19 cellular contexts compared by ENCODE assay signal in genomic region chr1:186060226-186060625, GRCh38.
DNase-seq lines count a peak whose midpoint lies in the region; ATAC-seq, FAIRE-seq and TF ChIP-seq lines count a peak whose summit lies in the region.
"Had no signal": no experiment of that assay in that cellular context is flagged by ENCODE, and none has a peak within 500 bp of the region (broad histone marks: within the 10 kb centered on the region; RNA-seq: fewer than 3 reads in every experiment).

No MANE protein-coding gene starts in this region.

- H3K4me3 ChIP-seq in SK-N-MC (no peak overlapping the region), kidney (ENCODE audit: low read length in 2 of 2) (peak overlapping the region in 1 of 2 donors; percentile 20), suprapubic skin (no peak overlapping the region)
- H3K4me3 ChIP-seq: GM23338 had no signal

- H3K36me3 ChIP-seq in SK-N-MC (ENCODE audit: insufficient read depth, low read length) (peaks cover 50% of the 10 kb centered on the region), kidney (ENCODE audit: control insufficient read depth in 1 of 2, insufficient read depth in 2 of 2, low read length in 2 of 2) (no peaks in the 10 kb centered on the region), suprapubic skin (no peaks in the 10 kb centered on the region)
- H3K36me3 ChIP-seq: BE2C had no signal

- no peak for TF ChIP-seq EP300 in suprapubic skin (IDR thresholded peaks at IDR 0.05)

- H3K4me1 ChIP-seq in kidney (ENCODE audit: control insufficient read depth in 1 of 2, insufficient read depth in 1 of 2, low read depth in 1 of 2, low read length in 2 of 2) = peaks cover 0 to 14% of the 10 kb centered on the region in 2 donors
- H3K4me1 ChIP-seq in suprapubic skin = peaks cover 24% of the 10 kb centered on the region
- H3K4me1 ChIP-seq: BE2C had no signal

- H3K9ac ChIP-seq in SK-N-MC (ENCODE audit: insufficient read length) = no peak overlapping the region
- no peak overlapping the region for H3K9ac ChIP-seq in kidney (ENCODE audit: low read length in 2 of 2)

- ATAC-seq in HG03571 (IDR thresholded peaks at IDR 0.05; ENCODE audit: unreplicated experiment) (no peak), WTC11 (no peak), HG03442 (IDR thresholded peaks at IDR 0.05; ENCODE audit: unreplicated experiment) (no peak)
- ATAC-seq: GM23338 had no signal

- H3K27ac ChIP-seq in SK-N-MC (0 out of 2 replicates have a peak overlapping the region, but pooled peaks have one; percentile 25), kidney (ENCODE audit: low read depth in 2 of 2, low read length in 2 of 2) (peak overlapping the region in 1 of 2 donors; percentile 54), suprapubic skin (peak overlapping the region; percentile 76)
- H3K27ac ChIP-seq: C4-2B, HL-60 had no signal

- H3K27ac Mint-ChIP-seq in WTC11 = no peak overlapping the region
- H3K27ac Mint-ChIP-seq in activated CD4-positive, alpha-beta T cell treated with anti-CD3 and anti-CD28 coated beads, Interleukin-2, amount 10 ng/mL, durations not matched to agents 24 days and 14 days = no peak overlapping the region
- H3K27ac Mint-ChIP-seq: CD4-positive, alpha-beta memory T cell; GM23338 had no signal

- DNase-seq in D721Med (ENCODE audit: insufficient read length, low spot score) (no peak), SK-N-MC (ENCODE audit: low read depth, low spot score) (no peak), kidney (no peak), suprapubic skin (ENCODE audit: low spot score in 2 of 2) (no peak), WTC11 (ENCODE audit: low spot score) (no peak)
- no peak for DNase-seq in activated CD4-positive, alpha-beta T cell treated with anti-CD3 and anti-CD28 coated beads, Interleukin-2, amount 10 ng/mL, durations not matched to agents 24 days and 14 days
- DNase-seq: BE2C; CD4-positive, alpha-beta memory T cell; COR-L47; DND-41; GDM1; H7 had no signal

- H3K27me3 Mint-ChIP-seq in WTC11 (ENCODE audit: low read depth) = no peaks in the 10 kb centered on the region
- H3K27me3 Mint-ChIP-seq in activated CD4-positive, alpha-beta T cell treated with anti-CD3 and anti-CD28 coated beads, Interleukin-2, amount 10 ng/mL, durations not matched to agents 24 days and 14 days = no peaks in the 10 kb centered on the region
- H3K27me3 Mint-ChIP-seq: CD4-positive, alpha-beta memory T cell had no signal

- FAIRE-seq in D721Med (lab: Jason Lieb, UNC) (peak; percentile 46), kidney (lab: Jason Lieb, UNC) (peak; percentile 35)
- FAIRE-seq: A204.1, GM12892 had no signal

- TF ChIP-seq CTCF in D721Med (IDR thresholded peaks at IDR 0.05; ENCODE audit: insufficient read depth, missing control alignments) = no peak
- TF ChIP-seq CTCF in kidney (IDR thresholded peaks at IDR 0.05; ENCODE audit: borderline replicate concordance, extremely low read depth, insufficient read depth) = no peak
- TF ChIP-seq CTCF in suprapubic skin (IDR thresholded peaks at IDR 0.05) = no peak
- TF ChIP-seq CTCF in WTC11 (IDR thresholded peaks at IDR 0.05) = no peak

- TF ChIP-seq POLR2A in suprapubic skin (IDR thresholded peaks at IDR 0.05) = no peak

- POLR2A ChIA-PET in WTC11 (lab: Charles Lee) = no interaction called here

- no peaks in the 10 kb centered on the region for H3K36me3 Mint-ChIP-seq in WTC11
- no peaks in the 10 kb centered on the region for H3K36me3 Mint-ChIP-seq in activated CD4-positive, alpha-beta T cell treated with anti-CD3 and anti-CD28 coated beads, Interleukin-2, amount 10 ng/mL, durations not matched to agents 24 days and 14 days (ENCODE audit: low read depth)
- H3K36me3 Mint-ChIP-seq: CD4-positive, alpha-beta memory T cell had no signal

- no peaks in the 10 kb centered on the region for H3K9me3 Mint-ChIP-seq in WTC11
- no peaks in the 10 kb centered on the region for H3K9me3 Mint-ChIP-seq in activated CD4-positive, alpha-beta T cell treated with anti-CD3 and anti-CD28 coated beads, Interleukin-2, amount 10 ng/mL, durations not matched to agents 24 days and 14 days
- H3K9me3 Mint-ChIP-seq: CD4-positive, alpha-beta memory T cell; GM23338 had no signal

- intact Hi-C loops in kidney (cut with DNase I) = no loop called here
- intact Hi-C loops in activated CD4-positive, alpha-beta T cell treated with anti-CD3 and anti-CD28 coated beads, Interleukin-2, amount 10 ng/mL, durations not matched to agents 24 days and 14 days (cut with micrococcal nuclease) = no loop called here

- no peaks in the 10 kb centered on the region for H3K27me3 ChIP-seq in suprapubic skin

- CTCF ChIA-PET in WTC11 (lab: Charles Lee) = no interaction called here

- no peaks in the 10 kb centered on the region for H3K9me3 ChIP-seq in SK-N-MC (ENCODE audit: low read depth, low read length)
- H3K9me3 ChIP-seq in kidney (ENCODE audit: control insufficient read depth in 1 of 2, low read length in 2 of 2) = no peaks in the 10 kb centered on the region
- H3K9me3 ChIP-seq in suprapubic skin = no peaks in the 10 kb centered on the region
- H3K9me3 ChIP-seq: BE2C had no signal

- H3K4me1 Mint-ChIP-seq in WTC11 = no peaks in the 10 kb centered on the region
- H3K4me1 Mint-ChIP-seq in activated CD4-positive, alpha-beta T cell treated with anti-CD3 and anti-CD28 coated beads, Interleukin-2, amount 10 ng/mL, durations not matched to agents 24 days and 14 days = no peaks in the 10 kb centered on the region
- H3K4me1 Mint-ChIP-seq: CD4-positive, alpha-beta memory T cell; GM23338 had no signal

- H3K4me3 Mint-ChIP-seq in WTC11 = no peak overlapping the region
- no peak overlapping the region for H3K4me3 Mint-ChIP-seq in activated CD4-positive, alpha-beta T cell treated with anti-CD3 and anti-CD28 coated beads, Interleukin-2, amount 10 ng/mL, durations not matched to agents 24 days and 14 days
- H3K4me3 Mint-ChIP-seq: CD4-positive, alpha-beta memory T cell; GM23338 had no signal

TF ChIP-seq in WTC11, 78 proteins besides CTCF, POLR2A, EP300 and RAD21:
- no peak for TF ChIP-seq NR1H2 (CRISPR knock-in tag; IDR thresholded peaks at IDR 0.05)
